In the genomic region with DNA sequence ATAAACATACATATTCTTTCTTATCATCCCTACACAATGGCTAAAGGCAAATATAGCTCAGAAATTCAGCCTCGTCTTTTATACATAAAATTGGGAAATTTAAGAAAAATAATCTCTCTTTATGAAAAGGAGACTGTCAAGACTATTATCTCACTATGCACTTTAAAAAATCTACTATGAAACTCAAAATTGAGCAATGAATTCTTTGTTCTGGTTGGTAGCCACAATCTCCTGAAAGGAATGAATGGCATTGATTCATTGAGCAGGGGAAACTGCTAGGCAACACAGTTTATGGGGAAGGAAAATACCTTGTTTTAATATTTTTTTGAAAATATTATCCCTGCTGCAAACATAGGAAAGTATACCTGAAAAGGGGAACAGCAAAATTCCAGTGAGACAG, we compare ENCODE assay signal across 27 cellular contexts.
"Had no signal": no experiment of that assay in that cellular context is flagged by ENCODE, and none has a peak within 500 bp of the region (broad histone marks: within the 10 kb centered on the region; RNA-seq: fewer than 3 reads in every experiment).

No MANE protein-coding gene starts in this region.

- ATAC-seq: esophagus mucosa; gastroesophageal sphincter; heart left ventricle; left colon; left lobe of liver; left ventricle myocardium superior; lower lobe of right lung; mucosa of descending colon; naive thymus-derived CD8-positive, alpha-beta T cell had no signal

- H3K36me3 Mint-ChIP-seq: immature natural killer cell had no signal

- H3K27ac Mint-ChIP-seq: immature natural killer cell; mesothelial cell of epicardium; naive B cell; naive thymus-derived CD8-positive, alpha-beta T cell had no signal

- H3K27ac ChIP-seq: coronary artery, dorsolateral prefrontal cortex, epithelial cell of prostate, esophagus squamous epithelium, gastroesophageal sphincter, heart left ventricle, hepatocyte, lower lobe of right lung had no signal

- H3K27me3 ChIP-seq: dorsolateral prefrontal cortex, esophagus squamous epithelium, gastroesophageal sphincter, heart left ventricle, hepatocyte had no signal

- H3K36me3 ChIP-seq: esophagus squamous epithelium, gastroesophageal sphincter, heart left ventricle, lower lobe of right lung had no signal

- H3K4me3 Mint-ChIP-seq: mesothelial cell of epicardium; naive B cell; naive thymus-derived CD8-positive, alpha-beta T cell had no signal

- H3K4me1 Mint-ChIP-seq: immature natural killer cell; mesothelial cell of epicardium; naive B cell; naive thymus-derived CD8-positive, alpha-beta T cell had no signal

- DNase-seq: dermis blood vessel endothelial cell; dorsolateral prefrontal cortex; effector CD4-positive, alpha-beta T cell; effector memory CD4-positive, alpha-beta T cell; erythroblast; esophagus squamous epithelium; foreskin fibroblast; heart left ventricle; hypothalamus; immature natural killer cell; islet precursor cell; kidney; kidney glomerular epithelial cell; left colon; left ventricle myocardium superior; lower lobe of right lung; mesenchymal stem cell; mucosa of descending colon; naive B cell; naive thymus-derived CD8-positive, alpha-beta T cell had no signal

- H3K4me3 ChIP-seq: coronary artery, dorsolateral prefrontal cortex, esophagus squamous epithelium, gastroesophageal sphincter, heart left ventricle, hepatocyte, lower lobe of right lung, mucosa of descending colon had no signal
